7 cellular contexts compared by ENCODE assay signal in the genomic region with DNA sequence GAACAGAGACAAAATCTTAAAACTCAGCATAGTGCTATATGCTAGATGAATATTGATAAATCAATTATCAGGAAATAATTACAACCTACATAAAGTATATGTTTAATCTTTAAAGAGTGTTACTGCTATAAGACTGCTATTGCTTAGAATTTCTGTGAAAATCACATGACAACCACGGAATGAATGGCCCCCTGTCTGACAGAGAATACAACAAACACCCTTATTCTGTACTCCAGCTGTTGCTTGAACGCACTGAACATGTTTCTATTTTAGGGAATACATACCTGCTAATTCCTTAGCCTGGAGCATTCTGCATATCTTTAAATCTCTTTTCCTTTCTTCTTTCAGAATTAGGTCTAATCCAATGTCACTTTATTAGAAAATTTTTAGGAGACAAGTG.
"Had no signal": no experiment of that assay in that cellular context is flagged by ENCODE, and none has a peak within 500 bp of the region (broad histone marks: within the 10 kb centered on the region; RNA-seq: fewer than 3 reads in every experiment).

No MANE protein-coding gene starts in this region.

- ATAC-seq: HCT116, HepG2 had no signal

- DNase-seq: GM23248, GOT3, H7, HFFc6, KBM-7 had no signal
